In genomic region chr19:44303976-44304568, GRCh38 we compare ENCODE assay signal across 7 cellular contexts. TPM values are rescaled to one million over a fixed set of nuclear protein-coding genes. Genes with fewer than 3 reads are reported as not detected.
A peak's percentile ranks its signal among the peaks of the same experiment; 100 is the strongest.
DNase-seq lines count a peak whose midpoint lies in the region; ATAC-seq and TF ChIP-seq lines count a peak whose summit lies in the region.

No MANE protein-coding gene starts in this region.

- no peak overlapping the region for H2BK120ac ChIP-seq in trophoblast cell (ENCODE audit: insufficient read depth, low read length, poor library complexity)

- H3K9ac ChIP-seq in HUES6 (ENCODE audit: low read length) (peak overlapping the region; percentile 85), trophoblast cell (ENCODE audit: low read length) (peak overlapping the region; percentile 6)

- H3K27ac Mint-ChIP-seq in activated T-helper 17 cell treated with anti-CD3 and anti-CD28 coated beads, Interleukin-2, amount 50 U/mL, for 72 hours, result peak overlapping the region; percentile 87
- H3K27ac Mint-ChIP-seq in glutamatergic neuron (ENCODE audit: unreplicated experiment), result peak overlapping the region; percentile 85

- H3K4ac ChIP-seq in trophoblast cell (ENCODE audit: low read depth, low read length), result no peak overlapping the region

- H3K23ac ChIP-seq in trophoblast cell (ENCODE audit: low read length), result no peak overlapping the region

- no CpG with 5 or more reads among the region's 11 CpGs for WGBS in trophoblast cell (ENCODE audit: extremely low coverage, insufficient coverage, insufficient read length)

- H2BK5ac ChIP-seq in trophoblast cell (ENCODE audit: low read depth, low read length, poor library complexity), result no peak overlapping the region

- no peak overlapping the region for H4K12ac ChIP-seq in trophoblast cell (ENCODE audit: low read depth, low read length)

- H3K14ac ChIP-seq in trophoblast cell (ENCODE audit: low read length), result no peak overlapping the region

- H2AK5ac ChIP-seq in trophoblast cell (ENCODE audit: low read length), result no peak overlapping the region

- DNase-seq in GM03348 (ENCODE audit: low spot score), result peak; percentile 23
- DNase-seq in glutamatergic neuron, result no peak
- DNase-seq in trophoblast cell, result peak in 1 of 2 donors; percentile 28
- DNase-seq in activated gamma-delta T cell (lab: John Stamatoyannopoulos, UW), result no peak

- peak overlapping the region; percentile 92 for H3K4me3 Mint-ChIP-seq in activated T-helper 17 cell treated with anti-CD3 and anti-CD28 coated beads, Interleukin-2, amount 50 U/mL, for 72 hours
- H3K4me3 Mint-ChIP-seq in glutamatergic neuron (ENCODE audit: unreplicated experiment), result peak overlapping the region; percentile 98

- H2AFZ ChIP-seq in trophoblast cell (ENCODE audit: insufficient read depth, low read length, poor library complexity), result no peak overlapping the region

- peaks cover 4% of the 10 kb centered on the region for H3K79me1 ChIP-seq in trophoblast cell (ENCODE audit: low read length)

- peak; percentile 42 for ATAC-seq in activated T-helper 17 cell treated with anti-CD3 and anti-CD28 coated beads, Interleukin-2, amount 50 U/mL, for 72 hours (replicated peaks)
- ATAC-seq in GM21360 (IDR thresholded peaks at IDR 0.05; ENCODE audit: unreplicated experiment), result no peak

- H3K79me2 ChIP-seq in trophoblast cell (ENCODE audit: control insufficient read depth, insufficient read depth, low read length, poor library complexity), result peaks cover 3% of the 10 kb centered on the region

- H3K27ac ChIP-seq in HUES6 (ENCODE audit: low read depth, low read length), result peak overlapping the region; percentile 8; the same call in 1 of the 2 replicates
- peak overlapping the region; percentile 69 for H3K27ac ChIP-seq in trophoblast cell (ENCODE audit: low read depth, low read length)

- H3K9me3 Mint-ChIP-seq in activated T-helper 17 cell treated with anti-CD3 and anti-CD28 coated beads, Interleukin-2, amount 50 U/mL, for 72 hours, result peaks cover 8% of the 10 kb centered on the region
- H3K9me3 Mint-ChIP-seq in glutamatergic neuron (ENCODE audit: unreplicated experiment), result peaks cover 7% of the 10 kb centered on the region

- H3K27me3 Mint-ChIP-seq in activated T-helper 17 cell treated with anti-CD3 and anti-CD28 coated beads, Interleukin-2, amount 50 U/mL, for 72 hours, result peaks cover 7% of the 10 kb centered on the region
- peaks cover 2% of the 10 kb centered on the region for H3K27me3 Mint-ChIP-seq in glutamatergic neuron (ENCODE audit: unreplicated experiment)

- H3K27me3 ChIP-seq in HUES6 (ENCODE audit: control insufficient read depth, insufficient read depth, low read length) (no peaks in the 10 kb centered on the region), trophoblast cell (ENCODE audit: insufficient read depth, low read length) (no peaks in the 10 kb centered on the region)

- H3K4me1 Mint-ChIP-seq in activated T-helper 17 cell treated with anti-CD3 and anti-CD28 coated beads, Interleukin-2, amount 50 U/mL, for 72 hours, result no peaks in the 10 kb centered on the region
- peaks cover 2% of the 10 kb centered on the region for H3K4me1 Mint-ChIP-seq in glutamatergic neuron (ENCODE audit: low read depth, unreplicated experiment)

- peaks cover 6% of the 10 kb centered on the region; the same call in 1 of the 2 replicates for H3K4me1 ChIP-seq in HUES6 (ENCODE audit: control insufficient read depth, insufficient read depth, low read length)
- no peaks in the 10 kb centered on the region for H3K4me1 ChIP-seq in trophoblast cell (ENCODE audit: control insufficient read depth in 1 of 2, insufficient read depth in 2 of 2, low read length in 2 of 2)

- H3K4me3 ChIP-seq in HUES6 (ENCODE audit: low read depth, low read length) (peak overlapping the region; percentile 81), trophoblast cell (ENCODE audit: low read depth, low read length) (peak overlapping the region; percentile 94)

- no peak overlapping the region for H3K18ac ChIP-seq in trophoblast cell (ENCODE audit: low read length)

- H3K36me3 ChIP-seq in HUES6 (ENCODE audit: control insufficient read depth, insufficient read depth, low read length), result peaks cover 22% of the 10 kb centered on the region
- peaks cover 7 to 12% of the 10 kb centered on the region in 2 experiments for H3K36me3 ChIP-seq in trophoblast cell (ENCODE audit: control insufficient read depth in 1 of 2, insufficient read depth in 2 of 2, low read length in 2 of 2)

- no peak for TF ChIP-seq CTCF in glutamatergic neuron (IDR thresholded peaks at IDR 0.05; ENCODE audit: partially characterized antibody, unreplicated experiment)

- peaks cover 34% of the 10 kb centered on the region for H3K36me3 Mint-ChIP-seq in activated T-helper 17 cell treated with anti-CD3 and anti-CD28 coated beads, Interleukin-2, amount 50 U/mL, for 72 hours (ENCODE audit: low read depth)
- peaks cover 13% of the 10 kb centered on the region for H3K36me3 Mint-ChIP-seq in glutamatergic neuron (ENCODE audit: unreplicated experiment)

- H3K9me3 ChIP-seq in HUES6 (ENCODE audit: control insufficient read depth, insufficient read depth, low read depth, low read length), result no peaks in the 10 kb centered on the region
- H3K9me3 ChIP-seq in trophoblast cell (ENCODE audit: insufficient read depth, low read depth, low read length), result peaks cover 4% of the 10 kb centered on the region

- H2BK12ac ChIP-seq in trophoblast cell (ENCODE audit: low read length), result no peak overlapping the region

- H3K4me2 ChIP-seq in trophoblast cell (ENCODE audit: low read length), result peak overlapping the region; percentile 84

- no peak overlapping the region for H4K8ac ChIP-seq in trophoblast cell (ENCODE audit: low read depth, low read length)

- H4K91ac ChIP-seq in trophoblast cell (ENCODE audit: low read depth, low read length), result no peak overlapping the region

RNA-seq across cellular contexts. Expression of gene ZNF235, which starts 0.8 kb away (rescaled TPM):
- total RNA-seq in activated T-helper 17 cell treated with anti-CD3 and anti-CD28 coated beads, Interleukin-2, amount 50 U/mL, for 72 hours, result 1 to 10 TPM; 3.6 to 4.2 TPM
- 14.4 TPM for total RNA-seq in glutamatergic neuron (ENCODE audit: unreplicated experiment)
- polyA plus RNA-seq in trophoblast cell (2013), result 3.0 and 3.7 TPM in 2 replicates

RNA-seq across cellular contexts. Expression of gene ZNF233, which starts 44.4 kb away (rescaled TPM):
- total RNA-seq in activated T-helper 17 cell treated with anti-CD3 and anti-CD28 coated beads, Interleukin-2, amount 50 U/mL, for 72 hours, result under 1 TPM in 1 of 2 donors, not detected in 1; 0.19 TPM
- total RNA-seq in glutamatergic neuron (ENCODE audit: unreplicated experiment), result 5.8 TPM
- polyA plus RNA-seq in trophoblast cell (2013), result 0.43 and 0.45 TPM in 2 replicates

RNA-seq across cellular contexts. Expression of gene ZNF112, which starts 52.4 kb away (rescaled TPM):
- not detected for total RNA-seq in activated T-helper 17 cell treated with anti-CD3 and anti-CD28 coated beads, Interleukin-2, amount 50 U/mL, for 72 hours
- 7.6 TPM for total RNA-seq in glutamatergic neuron (ENCODE audit: unreplicated experiment)
- 2.1 and 2.3 TPM in 2 replicates for polyA plus RNA-seq in trophoblast cell (2013)
